In the genomic region with DNA sequence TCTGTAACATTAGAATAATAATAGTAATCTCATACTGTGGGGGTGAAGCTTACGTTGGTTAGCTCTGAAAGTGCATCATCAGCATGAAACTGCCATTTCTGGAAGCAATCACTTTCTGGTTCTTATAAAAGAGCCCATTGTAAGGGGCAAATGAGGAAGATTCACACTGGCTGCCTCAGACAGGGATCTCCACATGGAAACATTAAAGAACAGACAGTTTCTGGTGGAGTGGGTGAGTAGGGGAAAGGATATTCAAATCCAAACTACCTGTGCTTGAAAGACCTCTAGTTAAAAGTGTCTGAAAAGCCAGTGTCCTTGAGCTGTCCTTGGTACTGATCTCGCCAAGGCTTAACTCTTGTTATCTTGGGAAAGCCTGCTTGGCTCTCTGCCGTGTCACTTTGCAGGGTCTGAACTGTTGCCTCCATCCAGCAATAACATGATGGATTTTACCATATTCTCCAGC, we compare ENCODE assay signal across 9 cellular contexts. TPM values are rescaled to one million over a fixed set of nuclear protein-coding genes. Genes with fewer than 3 reads are reported as not detected.
DNase-seq lines count a peak whose midpoint lies in the region; ATAC-seq and TF ChIP-seq lines count a peak whose summit lies in the region.
"Had no signal": no experiment of that assay in that cellular context is flagged by ENCODE, and none has a peak within 500 bp of the region (broad histone marks: within the 10 kb centered on the region; RNA-seq: fewer than 3 reads in every experiment).

No MANE protein-coding gene starts in this region.

- no peak for ATAC-seq in HG02798 (IDR thresholded peaks at IDR 0.05; ENCODE audit: poor library complexity, unreplicated experiment)
- ATAC-seq in CD8-positive, alpha-beta T cell = no peak

- CTCF ChIA-PET in CD8-positive, alpha-beta T cell (lab: Charles Lee) = no interaction called here

- H3K4me1 Mint-ChIP-seq in CD8-positive, alpha-beta T cell (ENCODE audit: low read depth) = no peaks in the 10 kb centered on the region

- no peaks in the 10 kb centered on the region for H3K27me3 ChIP-seq in CD8-positive, alpha-beta T cell (ENCODE audit: insufficient read depth, low read length)
- no peaks in the 10 kb centered on the region for H3K27me3 ChIP-seq in prostate gland (replicated peaks; ENCODE audit: insufficient read depth)

- H3K27me3 Mint-ChIP-seq in CD8-positive, alpha-beta T cell (ENCODE audit: low read depth) = peaks cover 27% of the 10 kb centered on the region

- no peaks in the 10 kb centered on the region for H3K36me3 ChIP-seq in CD8-positive, alpha-beta T cell (ENCODE audit: insufficient read depth, low read length)
- no peaks in the 10 kb centered on the region for H3K36me3 ChIP-seq in prostate gland

- no peaks in the 10 kb centered on the region for H3K36me3 Mint-ChIP-seq in CD8-positive, alpha-beta T cell

- intact Hi-C loops in CD8-positive, alpha-beta T cell (cut with DNase I, micrococcal nuclease) = no loop called here
- intact Hi-C loops in prostate gland (cut with DNase I) = no loop called here

- in situ Hi-C loops in astrocyte of the cerebellum (cut with HindIII; ENCODE audit: low sequenced_read_pairs) = no loop called here

- H3K27ac ChIP-seq in CD8-positive, alpha-beta T cell (ENCODE audit: low read depth, low read length) = no peak overlapping the region
- H3K27ac ChIP-seq in prostate gland = no peak overlapping the region

- no peaks in the 10 kb centered on the region for H3K9me3 ChIP-seq in CD8-positive, alpha-beta T cell (ENCODE audit: low read length)
- H3K9me3 ChIP-seq in prostate gland = no peaks in the 10 kb centered on the region

- peak; percentile 69 for DNase-seq in COLO829 (ENCODE audit: low spot score)
- peak; percentile 36 for DNase-seq in LoVo (ENCODE audit: low spot score)
- DNase-seq in astrocyte of the cerebellum (ENCODE audit: low read depth) = peak; percentile 12
- DNase-seq in kidney tubule cell (ENCODE audit: low spot score) = peak; percentile 15
- no peak for DNase-seq in cerebellar nuclear complex (lab: John Stamatoyannopoulos, UW)
- DNase-seq in CD8-positive, alpha-beta T cell = no peak
- no peak for DNase-seq in prostate gland (ENCODE audit: low spot score)
- DNase-seq: NCI-H1436 had no signal

- TF ChIP-seq POLR2A in prostate gland (IDR thresholded peaks at IDR 0.05) = no peak

- TF ChIP-seq CTCF in astrocyte of the cerebellum (IDR thresholded peaks at IDR 0.05; ENCODE audit: low read depth, low read length, missing control alignments) (no peak), prostate gland (IDR thresholded peaks at IDR 0.05) (no peak)
- no peak for TF ChIP-seq CTCF in CD8-positive, alpha-beta T cell (IDR thresholded peaks at IDR 0.05)

- WGBS in prostate gland = 23% methylated on average over 3 of the region's 3 CpGs

- H3K4me3 Mint-ChIP-seq in CD8-positive, alpha-beta T cell = no peak overlapping the region

- no peak overlapping the region for H3K27ac Mint-ChIP-seq in CD8-positive, alpha-beta T cell

- no peaks in the 10 kb centered on the region for H3K4me1 ChIP-seq in CD8-positive, alpha-beta T cell (ENCODE audit: insufficient read depth, low read length)
- no peaks in the 10 kb centered on the region for H3K4me1 ChIP-seq in prostate gland (replicated peaks)

- POLR2A ChIA-PET in CD8-positive, alpha-beta T cell (lab: Charles Lee) = no interaction called here

- no peaks in the 10 kb centered on the region for H3K9me3 Mint-ChIP-seq in CD8-positive, alpha-beta T cell

- H3K4me3 ChIP-seq in astrocyte of the cerebellum (ENCODE audit: low read depth, low read length) (no peak overlapping the region), prostate gland (no peak overlapping the region)
- H3K4me3 ChIP-seq in CD8-positive, alpha-beta T cell (ENCODE audit: low read depth, low read length) = no peak overlapping the region

RNA-seq across cellular contexts. Expression of a gene that starts 19.1 kb away (rescaled TPM):
- total RNA-seq in CD8-positive, alpha-beta T cell = 1 to 10 TPM; 5.4 to 6.0 TPM
- 10 to 100 TPM in 1 of 2 donors, 1 to 10 TPM in 1; 8.8 to 34.3 TPM for total RNA-seq in prostate gland

Comparison
In these comparisons a context has a peak if more than half of its experiments do, and no peak if none do; other contexts are left out.
1. DNase-seq: peak in COLO829 (single experiment), LoVo (single experiment), astrocyte of the cerebellum (single experiment) and kidney tubule cell (single experiment); none in cerebellar nuclear complex (0 of 2), CD8-positive, alpha-beta T cell (0 of 7) and prostate gland (single experiment).